ENCODE assay signal across 7 cellular contexts in genomic region chr9:132877447-132877817, GRCh38. TPM values are rescaled to one million over a fixed set of nuclear protein-coding genes. Genes with fewer than 3 reads are reported as not detected.
DNase-seq lines count a peak whose midpoint lies in the region; ATAC-seq and TF ChIP-seq lines count a peak whose summit lies in the region.

No MANE protein-coding gene starts in this region.

- intact Hi-C loops in activated CD8-positive, alpha-beta T cell treated with anti-CD3 and anti-CD28 coated beads for 36 hours (cut with micrococcal nuclease) = no loop called here
- intact Hi-C loops in sciatic nerve (cut with DNase I) = no loop called here

- no peaks in the 10 kb centered on the region for H3K9me3 ChIP-seq in iPS-15b (ENCODE audit: control insufficient read depth, insufficient read depth, low read length)

- POLR2A ChIA-PET in activated CD8-positive, alpha-beta T cell treated with anti-CD3 and anti-CD28 coated beads for 36 hours (lab: Charles Lee) = interaction anchor here (1.1 to 1.5 kb wide), 4 partner anchors 9 to 28 kb away, joined by 3 to 4 read pairs (median 4); no protein-coding TSS in a partner anchor

- H3K4me1 ChIP-seq in iPS-15b (ENCODE audit: control insufficient read depth, insufficient read depth, low read length) = no peaks in the 10 kb centered on the region

- no peaks in the 10 kb centered on the region for H3K36me3 Mint-ChIP-seq in activated CD8-positive, alpha-beta T cell treated with anti-CD3 and anti-CD28 coated beads for 36 hours (ENCODE audit: low read depth)
- no peaks in the 10 kb centered on the region for H3K36me3 Mint-ChIP-seq in stimulated activated effector memory CD8-positive, alpha-beta T cell treated with anti-CD3 and anti-CD28 coated beads, Interleukin-12 subunit alpha, Interleukin-12 subunit beta, amount 100 ng/mL, for 72 hours

- no peak for TF ChIP-seq CTCF in HFF-Myc (IDR thresholded peaks at IDR 0.05; ENCODE audit: low read depth, low read length, missing control alignments)
- TF ChIP-seq CTCF in activated CD8-positive, alpha-beta T cell treated with anti-CD3 and anti-CD28 coated beads for 36 hours (IDR thresholded peaks at IDR 0.05) = no peak

- no peak overlapping the region for H3K9ac ChIP-seq in iPS-15b (ENCODE audit: low read depth, low read length)

- H3K4me1 Mint-ChIP-seq in activated CD8-positive, alpha-beta T cell treated with anti-CD3 and anti-CD28 coated beads for 36 hours (ENCODE audit: low read depth) = peaks cover 12% of the 10 kb centered on the region
- peaks cover 28% of the 10 kb centered on the region for H3K4me1 Mint-ChIP-seq in stimulated activated effector memory CD8-positive, alpha-beta T cell treated with anti-CD3 and anti-CD28 coated beads, Interleukin-12 subunit alpha, Interleukin-12 subunit beta, amount 100 ng/mL, for 72 hours

- no peak for ATAC-seq in activated CD8-positive, alpha-beta T cell treated with anti-CD3 and anti-CD28 coated beads for 36 hours
- ATAC-seq in stimulated activated effector memory CD8-positive, alpha-beta T cell treated with anti-CD3 and anti-CD28 coated beads, Interleukin-12 subunit alpha, Interleukin-12 subunit beta, amount 100 ng/mL, for 72 hours = no peak
- ATAC-seq in sciatic nerve = no peak

- peaks cover 17% of the 10 kb centered on the region for H3K27me3 ChIP-seq in iPS-15b (ENCODE audit: control insufficient read depth, insufficient read depth, low read length)

- H3K4me3 ChIP-seq in HFF-Myc (replicated peaks; ENCODE audit: low read depth, low read length) (peak overlapping the region; percentile 85), iPS-15b (ENCODE audit: low read depth, low read length) (peak overlapping the region; percentile 92)

- CTCF ChIA-PET in activated CD8-positive, alpha-beta T cell treated with anti-CD3 and anti-CD28 coated beads for 36 hours (lab: Charles Lee) = interaction anchor here (1.8 to 2.0 kb wide), 2 partner anchors 24 to 42 kb away, joined by 4 to 10 read pairs; no protein-coding TSS in a partner anchor

- no peaks in the 10 kb centered on the region for H3K27me3 Mint-ChIP-seq in activated CD8-positive, alpha-beta T cell treated with anti-CD3 and anti-CD28 coated beads for 36 hours

- no peaks in the 10 kb centered on the region for H3K9me3 Mint-ChIP-seq in activated CD8-positive, alpha-beta T cell treated with anti-CD3 and anti-CD28 coated beads for 36 hours
- H3K9me3 Mint-ChIP-seq in stimulated activated effector memory CD8-positive, alpha-beta T cell treated with anti-CD3 and anti-CD28 coated beads, Interleukin-12 subunit alpha, Interleukin-12 subunit beta, amount 100 ng/mL, for 72 hours = no peaks in the 10 kb centered on the region

- H3K36me3 ChIP-seq in iPS-15b (ENCODE audit: control insufficient read depth, insufficient read depth, low read length) = no peaks in the 10 kb centered on the region

- peak overlapping the region; percentile 8 for H3K27ac Mint-ChIP-seq in activated CD8-positive, alpha-beta T cell treated with anti-CD3 and anti-CD28 coated beads for 36 hours
- H3K27ac Mint-ChIP-seq in stimulated activated effector memory CD8-positive, alpha-beta T cell treated with anti-CD3 and anti-CD28 coated beads, Interleukin-12 subunit alpha, Interleukin-12 subunit beta, amount 100 ng/mL, for 72 hours = no peak overlapping the region

- no peak for DNase-seq in HFF-Myc (ENCODE audit: extremely low read depth, low read depth)
- no peak for DNase-seq in activated CD8-positive, alpha-beta T cell treated with anti-CD3 and anti-CD28 coated beads for 36 hours
- no peak for DNase-seq in stimulated activated effector memory CD8-positive, alpha-beta T cell treated with anti-CD3 and anti-CD28 coated beads, Interleukin-12 subunit alpha, Interleukin-12 subunit beta, amount 100 ng/mL, for 72 hours (ENCODE audit: low spot score in 2 of 2)
- DNase-seq in KBM-7 = no peak
- DNase-seq in NCI-H446 (lab: John Stamatoyannopoulos, UW) = no peak
- no peak for DNase-seq in sciatic nerve (ENCODE audit: low spot score)

- in situ Hi-C loops in KBM-7 (cut with MboI; ENCODE audit: low pct_unique_long_range_greater_than_20kb, low sequenced_read_pairs) = no loop called here

- H3K4me3 Mint-ChIP-seq in activated CD8-positive, alpha-beta T cell treated with anti-CD3 and anti-CD28 coated beads for 36 hours = peak overlapping the region; percentile 72
- peak overlapping the region; percentile 70 for H3K4me3 Mint-ChIP-seq in stimulated activated effector memory CD8-positive, alpha-beta T cell treated with anti-CD3 and anti-CD28 coated beads, Interleukin-12 subunit alpha, Interleukin-12 subunit beta, amount 100 ng/mL, for 72 hours

RNA-seq across cellular contexts. Expression of gene AK8, which starts 0.7 kb away (rescaled TPM):
- not detected for total RNA-seq in activated CD8-positive, alpha-beta T cell treated with anti-CD3 and anti-CD28 coated beads for 36 hours
- total RNA-seq in sciatic nerve = 1.6 TPM

RNA-seq across cellular contexts. Expression of gene SPACA9, which starts 1.3 kb away (rescaled TPM):
- total RNA-seq in activated CD8-positive, alpha-beta T cell treated with anti-CD3 and anti-CD28 coated beads for 36 hours = 1 to 10 TPM; 1.9 to 3.2 TPM
- total RNA-seq in sciatic nerve = 9.3 TPM
